ENCODE assay signal across 16 cellular contexts in genomic region chr10:119378737-119379067, GRCh38.
DNase-seq lines count a peak whose midpoint lies in the region; ATAC-seq and TF ChIP-seq lines count a peak whose summit lies in the region.
"Had no signal": no experiment of that assay in that cellular context is flagged by ENCODE, and none has a peak within 500 bp of the region (broad histone marks: within the 10 kb centered on the region; RNA-seq: fewer than 3 reads in every experiment).

No MANE protein-coding gene starts in this region.

- POLR2A ChIA-PET in CD4-positive, alpha-beta T cell (lab: Charles Lee): no interaction called here

- H3K4me3 Mint-ChIP-seq in CD4-positive, alpha-beta T cell: no peak overlapping the region
- H3K4me3 Mint-ChIP-seq: naive thymus-derived CD8-positive, alpha-beta T cell had no signal

- H3K36me3 ChIP-seq in MG63: peaks cover 5% of the 10 kb centered on the region

- H3K36me3 Mint-ChIP-seq in CD4-positive, alpha-beta T cell (ENCODE audit: low read depth): peaks cover 47% of the 10 kb centered on the region

- H3K27me3 Mint-ChIP-seq in CD4-positive, alpha-beta T cell: no peaks in the 10 kb centered on the region
- H3K27me3 Mint-ChIP-seq: brain; naive thymus-derived CD8-positive, alpha-beta T cell had no signal

- H3K4me3 ChIP-seq in MG63: peak overlapping the region; percentile 40
- H3K4me3 ChIP-seq: PC-9 had no signal

- H3K9me3 ChIP-seq in MG63: no peaks in the 10 kb centered on the region
- no peaks in the 10 kb centered on the region for H3K9me3 ChIP-seq in CD4-positive, alpha-beta T cell (ENCODE audit: control insufficient read depth, low read length)

- intact Hi-C loops in CD4-positive, alpha-beta T cell (cut with DNase I, micrococcal nuclease): no loop called here

- H3K27ac Mint-ChIP-seq in CD4-positive, alpha-beta T cell: no peak overlapping the region

- peak; percentile 81 for DNase-seq in MG63
- peak; percentile 50 for DNase-seq in fibroblast of gingiva (ENCODE audit: low read depth)
- peak; percentile 96 for DNase-seq in medulla oblongata (ENCODE audit: extremely low spot score)
- peak in 45 of 49 donors; percentile 11 to 91 (median 56) for DNase-seq in substantia nigra (lab: John Stamatoyannopoulos, UW)
- DNase-seq in CD4-positive, alpha-beta T cell: no peak
- DNase-seq in NOMO-1 treated with dmso at 0.1 percent for 144 hours (lab: John Stamatoyannopoulos, UW; ENCODE audit: unreplicated experiment): no peak
- no peak for DNase-seq in activated CD4-positive, alpha-beta T cell treated with anti-CD3 and anti-CD28 coated beads, Interleukin-2, amount 50 U/mL, for 1 hour
- DNase-seq in NCI-H2196 treated with DMSO at 0.1 percent for 48 hours (lab: John Stamatoyannopoulos, UW; ENCODE audit: unreplicated experiment): no peak
- DNase-seq: activated CD4-positive, alpha-beta T cell treated with anti-CD3 and anti-CD28 coated beads for 4 hours; activated naive CD4-positive, alpha-beta T cell treated with Interleukin-2 at 50 U/mL for 16 hours; DMS153; NCI-H526 treated with DMSO at 0.1 percent for 48 hours; PC-9 had no signal

- no peak for ATAC-seq in CD4-positive, alpha-beta T cell (ENCODE audit: poor library complexity)
- ATAC-seq: naive thymus-derived CD8-positive, alpha-beta T cell; SK-N-SH treated with all-trans-retinoic acid at 6 μM for 48 hours had no signal

- H3K9me3 Mint-ChIP-seq in CD4-positive, alpha-beta T cell: no peaks in the 10 kb centered on the region
- H3K9me3 Mint-ChIP-seq: brain; naive thymus-derived CD8-positive, alpha-beta T cell had no signal

- peaks cover 33% of the 10 kb centered on the region for H3K4me1 Mint-ChIP-seq in CD4-positive, alpha-beta T cell (ENCODE audit: low read depth)

- TF ChIP-seq CTCF in CD4-positive, alpha-beta T cell (IDR thresholded peaks at IDR 0.05): no peak

- no peak overlapping the region for H3K27ac ChIP-seq in substantia nigra (ENCODE audit: low read depth, low read length, poor library complexity, severe bottlenecking)
- no peak overlapping the region for H3K27ac ChIP-seq in CD4-positive, alpha-beta T cell (ENCODE audit: low read depth, low read length)
- H3K27ac ChIP-seq: PC-9 had no signal

- CTCF ChIA-PET in CD4-positive, alpha-beta T cell (lab: Charles Lee): no interaction called here

- no peaks in the 10 kb centered on the region for H3K27me3 ChIP-seq in MG63
- no peaks in the 10 kb centered on the region for H3K27me3 ChIP-seq in CD4-positive, alpha-beta T cell (ENCODE audit: control insufficient read depth, insufficient read depth, low read length)

Comparison
In these comparisons a context has a peak if more than half of its experiments do, and no peak if none do; other contexts are left out.
1. DNase-seq: peak in MG63 (single experiment), fibroblast of gingiva (single experiment), medulla oblongata (single experiment) and substantia nigra (45 of 49); none in CD4-positive, alpha-beta T cell (0 of 10), NOMO-1 treated with dmso at 0.1 percent for 144 hours (single experiment), activated CD4-positive, alpha-beta T cell treated with anti-CD3 and anti-CD28 coated beads, Interleukin-2, amount 50 U/mL, for 1 hour (single experiment) and NCI-H2196 treated with DMSO at 0.1 percent for 48 hours (single experiment).